Comparison of ENCODE assay signal across 7 cellular contexts in genomic region chr14:92121670-92122350, GRCh38.
DNase-seq lines count a peak whose midpoint lies in the region; ATAC-seq and TF ChIP-seq lines count a peak whose summit lies in the region.

Gene CPSF2, plus strand, starts transcription at chr14:92121969. Its CDS starts 9,016 bp downstream, at chr14:92130985.
Gene NDUFB1, minus strand, starts transcription at chr14:92121706. Its CDS starts 4,069 bp downstream, at chr14:92117637.

- in situ Hi-C loops in astrocyte of the cerebellum (cut with HindIII; ENCODE audit: low sequenced_read_pairs): no loop called here

- DNase-seq in NCI-H1694 treated with DMSO at 0.1 percent for 48 hours (lab: John Stamatoyannopoulos, UW) (peak; percentile 92), T-helper 9 cell (peak; percentile 80), astrocyte of the cerebellum (ENCODE audit: low read depth) (peak; percentile 34), hepatic stellate cell (ENCODE audit: low spot score) (peak; percentile 92), retinal pigment epithelial cell (ENCODE audit: low read depth) (no peak)

- ATAC-seq in GM18502 (IDR thresholded peaks at IDR 0.05; ENCODE audit: poor library complexity, unreplicated experiment) (peak; percentile 90), HG02870 (IDR thresholded peaks at IDR 0.05; ENCODE audit: unreplicated experiment) (peak; percentile 75)

- no peak for TF ChIP-seq CTCF in astrocyte of the cerebellum (IDR thresholded peaks at IDR 0.05; ENCODE audit: low read depth, low read length, missing control alignments)
- no peak for TF ChIP-seq CTCF in retinal pigment epithelial cell (conservative IDR thresholded peaks at IDR 0.05; ENCODE audit: low read depth, low read length)

- H3K4me3 ChIP-seq in astrocyte of the cerebellum (ENCODE audit: low read depth, low read length): peak within 1 kb of the TSS; percentile 91
- H3K4me3 ChIP-seq in retinal pigment epithelial cell (ENCODE audit: low read length): peak within 1 kb of the TSS; percentile 95
